In the genomic region with DNA sequence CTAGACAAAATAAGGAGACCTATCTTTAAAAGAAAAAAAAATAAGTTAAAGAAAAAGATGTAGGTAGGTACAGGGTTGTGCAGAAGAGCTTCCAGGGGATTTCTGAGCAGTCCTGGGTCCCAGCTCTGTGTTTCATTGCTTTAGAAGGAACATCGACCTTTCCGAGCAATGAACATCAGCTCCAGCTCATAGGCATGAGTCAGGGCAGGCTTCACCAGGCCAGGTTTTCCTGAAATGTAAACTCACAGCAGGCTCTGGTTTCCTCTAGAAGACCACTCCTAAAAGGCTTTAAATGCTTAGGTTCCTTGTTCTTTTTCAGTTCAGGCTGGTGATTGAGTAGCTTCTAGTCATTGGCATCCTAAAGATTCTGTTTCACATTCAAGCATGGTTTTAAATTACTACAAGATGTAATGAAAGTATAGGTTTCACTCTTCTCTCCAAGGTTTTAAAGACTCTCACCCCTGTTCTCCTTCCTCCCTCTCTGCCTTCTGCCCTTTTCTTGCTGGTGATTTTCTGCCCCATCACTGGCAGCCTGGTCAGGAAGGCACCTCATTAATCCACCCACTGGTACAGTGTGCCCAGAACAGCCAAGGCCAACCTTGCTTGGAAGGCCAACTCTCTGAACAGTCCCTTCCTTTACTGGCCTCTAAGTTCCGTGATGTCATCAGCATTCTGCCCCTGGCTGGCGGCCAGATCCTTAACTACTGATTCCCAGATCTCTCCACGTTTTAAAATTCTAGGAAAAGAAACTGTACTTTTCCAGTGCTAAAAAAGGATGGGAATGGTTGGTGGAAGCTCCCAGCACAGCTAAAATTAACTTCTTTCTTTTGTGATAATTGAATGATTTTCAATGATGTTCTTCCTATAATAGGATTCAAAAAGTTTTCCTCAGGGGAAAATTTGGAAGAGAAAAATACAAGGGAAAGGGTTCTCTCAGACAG, we compare ENCODE assay signal across 10 cellular contexts.
DNase-seq lines count a peak whose midpoint lies in the region; ATAC-seq, FAIRE-seq and TF ChIP-seq lines count a peak whose summit lies in the region.
"Had no signal": no experiment of that assay in that cellular context is flagged by ENCODE, and none has a peak within 500 bp of the region (broad histone marks: within the 10 kb centered on the region; RNA-seq: fewer than 3 reads in every experiment).

No MANE protein-coding gene starts in this region.

- peak overlapping the region in 3 of 5 experiments; percentile 24 to 57 (median 49) for H3K4me3 Mint-ChIP-seq in brain
- H3K4me3 Mint-ChIP-seq in stimulated activated memory B cell treated with anti-CD40 and anti-IgM and Interleukin-4, amounts not matched to agents 10 μg/mL and 1 μg/mL and 100 μg/mL, for 72 hours: no peak overlapping the region

- peak overlapping the region; percentile 51 to 92 (median 88) for H3K27ac Mint-ChIP-seq in brain
- peak overlapping the region; percentile 26 for H3K27ac Mint-ChIP-seq in stimulated activated memory B cell treated with anti-CD40 and anti-IgM and Interleukin-4, amounts not matched to agents 10 μg/mL and 1 μg/mL and 100 μg/mL, for 72 hours

- no peaks in the 10 kb centered on the region for H3K36me3 Mint-ChIP-seq in brain
- H3K36me3 Mint-ChIP-seq in stimulated activated memory B cell treated with anti-CD40 and anti-IgM and Interleukin-4, amounts not matched to agents 10 μg/mL and 1 μg/mL and 100 μg/mL, for 72 hours: no peaks in the 10 kb centered on the region

- H3K4me3 ChIP-seq in kidney (ENCODE audit: low read length in 2 of 2): no peak overlapping the region

- intact Hi-C loops in kidney (cut with DNase I): no loop called here

- no peak for ATAC-seq in stimulated activated memory B cell treated with anti-CD40 and anti-IgM and Interleukin-4, amounts not matched to agents 10 μg/mL and 1 μg/mL and 100 μg/mL, for 72 hours
- no peak for ATAC-seq in HG03095 (IDR thresholded peaks at IDR 0.05; ENCODE audit: unreplicated experiment)

- peak; percentile 38 for FAIRE-seq in kidney (lab: Jason Lieb, UNC)

- H3K9ac ChIP-seq in kidney (ENCODE audit: low read length in 2 of 2): peak overlapping the region in 1 of 2 donors; percentile 20

- no peak for TF ChIP-seq CTCF in brain (conservative IDR thresholded peaks at IDR 0.05)
- no peak for TF ChIP-seq CTCF in kidney (IDR thresholded peaks at IDR 0.05; ENCODE audit: borderline replicate concordance, extremely low read depth, insufficient read depth)

- no peaks in the 10 kb centered on the region for H3K36me3 ChIP-seq in kidney (ENCODE audit: control insufficient read depth in 1 of 2, insufficient read depth in 2 of 2, low read length in 2 of 2)

- H3K4me1 ChIP-seq in kidney (ENCODE audit: control insufficient read depth in 1 of 2, insufficient read depth in 1 of 2, low read depth in 1 of 2, low read length in 2 of 2): peaks cover 15 to 35% of the 10 kb centered on the region in 2 donors

- DNase-seq in HS-5 (ENCODE audit: low read depth): peak; percentile 47
- DNase-seq in kidney: peak; percentile 94
- DNase-seq in HuH-7 (ENCODE audit: low spot score): no peak
- no peak for DNase-seq in NCI-H510A treated with DMSO at 0.1 percent for 48 hours (lab: John Stamatoyannopoulos, UW)
- no peak for DNase-seq in activated gamma-delta T cell (lab: John Stamatoyannopoulos, UW)
- DNase-seq: effector CD4-positive, alpha-beta T cell had no signal

- H3K27me3 Mint-ChIP-seq in brain: no peaks in the 10 kb centered on the region
- H3K27me3 Mint-ChIP-seq in stimulated activated memory B cell treated with anti-CD40 and anti-IgM and Interleukin-4, amounts not matched to agents 10 μg/mL and 1 μg/mL and 100 μg/mL, for 72 hours: no peaks in the 10 kb centered on the region

- H3K9me3 ChIP-seq in kidney (ENCODE audit: control insufficient read depth in 1 of 2, low read length in 2 of 2): no peaks in the 10 kb centered on the region

- peaks cover 29% of the 10 kb centered on the region for H3K4me1 Mint-ChIP-seq in brain
- peaks cover 17% of the 10 kb centered on the region for H3K4me1 Mint-ChIP-seq in stimulated activated memory B cell treated with anti-CD40 and anti-IgM and Interleukin-4, amounts not matched to agents 10 μg/mL and 1 μg/mL and 100 μg/mL, for 72 hours

- H3K27ac ChIP-seq in kidney (ENCODE audit: low read depth in 2 of 2, low read length in 2 of 2): peak overlapping the region; percentile 75 to 90
- H3K27ac ChIP-seq: HL-60 had no signal

- H3K9me3 Mint-ChIP-seq in brain: no peaks in the 10 kb centered on the region
- no peaks in the 10 kb centered on the region for H3K9me3 Mint-ChIP-seq in stimulated activated memory B cell treated with anti-CD40 and anti-IgM and Interleukin-4, amounts not matched to agents 10 μg/mL and 1 μg/mL and 100 μg/mL, for 72 hours

Comparison
In these comparisons a context has a peak if more than half of its experiments do, and no peak if none do; other contexts are left out.
1. DNase-seq: peak in HS-5 (single experiment) and kidney (single experiment); none in HuH-7 (single experiment), NCI-H510A treated with DMSO at 0.1 percent for 48 hours (single experiment) and activated gamma-delta T cell (single experiment).